In genomic region chr19:38554676-38555141, GRCh38 we compare ENCODE assay signal across 23 cellular contexts.
"Had no signal": no experiment of that assay in that cellular context is flagged by ENCODE, and none has a peak within 500 bp of the region (broad histone marks: within the 10 kb centered on the region; RNA-seq: fewer than 3 reads in every experiment).

No MANE protein-coding gene starts in this region.

- H3K27me3 ChIP-seq: ascending aorta, breast epithelium had no signal

- H3K4me1 ChIP-seq: ascending aorta, breast epithelium had no signal

- H3K9me3 ChIP-seq: ascending aorta, breast epithelium, suprapubic skin had no signal

- ATAC-seq: activated CD4-positive, CD25-positive, alpha-beta regulatory T cell treated with anti-CD3 and anti-CD28 coated beads, Interleukin-2, amount 50 U/mL, for 24 hours; activated naive CD8-positive, alpha-beta T cell treated with anti-CD3 and anti-CD28 coated beads, Interleukin-2, amount 50 U/mL, for 24 hours; right cardiac atrium; stimulated activated naive CD8-positive, alpha-beta T cell treated with anti-CD3 and anti-CD28 coated beads, Interleukin-15, Interleukin-2, amounts not matched to agents 100 U/mL and 50 U/mL, for 24 hours had no signal

- H3K4me3 ChIP-seq: ascending aorta, breast epithelium, skin epidermis, suprapubic skin had no signal

- H3K4me1 Mint-ChIP-seq: nephron had no signal

- H3K9me3 Mint-ChIP-seq: activated naive CD8-positive, alpha-beta T cell treated with anti-CD3 and anti-CD28 coated beads, Interleukin-2, amount 50 U/mL, for 24 hours; activated T-helper 1 cell treated with anti-CD3 and anti-CD28 coated beads, Interleukin-12 subunit alpha, Interleukin-12 subunit beta, Interleukin-2, Interleukin-4 antibody, amounts not matched to agents 30 ng/mL and 10 ng/mL and 1 ng/mL, durations not matched to agents 14 hours and 24 hours and 36 hours; dendritic cell treated with granulocyte-macrophage colony-stimulating factor and Interleukin-4, amounts not matched to agents 40 ng/mL and 50 ng/mL, for 4 days; nephron had no signal

- H3K27ac Mint-ChIP-seq: activated naive CD8-positive, alpha-beta T cell treated with anti-CD3 and anti-CD28 coated beads, Interleukin-2, amount 50 U/mL, for 24 hours; activated T-helper 1 cell treated with anti-CD3 and anti-CD28 coated beads, Interleukin-12 subunit alpha, Interleukin-12 subunit beta, Interleukin-2, Interleukin-4 antibody, amounts not matched to agents 30 ng/mL and 10 ng/mL and 1 ng/mL, durations not matched to agents 14 hours and 24 hours and 36 hours; dendritic cell treated with granulocyte-macrophage colony-stimulating factor and Interleukin-4, amounts not matched to agents 40 ng/mL and 50 ng/mL, for 4 days; nephron; progenitor cell of endocrine pancreas had no signal

- DNase-seq: activated CD4-positive, alpha-beta T cell treated with anti-CD3 and anti-CD28 coated beads, Interleukin-2, amount 50 U/mL, for 4 hours; activated CD8-positive, alpha-beta memory T cell treated with anti-CD3 and anti-CD28 coated beads, Interleukin-2, amount 50 U/mL, for 48 hours; activated naive CD4-positive, alpha-beta T cell; activated naive CD8-positive, alpha-beta T cell treated with anti-CD3 and anti-CD28 coated beads, Interleukin-2, amount 50 U/mL, for 24 hours; foreskin melanocyte; kidney glomerular epithelial cell; mesenchymal stem cell; occipital lobe; right cardiac atrium; stimulated activated CD4-positive, alpha-beta T cell treated with anti-CD3 and anti-CD28 coated beads, Interleukin-4, amount 100 ng/mL, for 4 hours; stimulated activated CD8-positive, alpha-beta memory T cell treated with anti-CD3 and anti-CD28 coated beads, Interleukin-4, amount 100 ng/mL, for 48 hours; stimulated activated naive CD8-positive, alpha-beta T cell treated with anti-CD3 and anti-CD28 coated beads, Interleukin-15, Interleukin-2, amounts not matched to agents 100 U/mL and 50 U/mL, for 24 hours; trophoblast cell had no signal

- H3K27ac ChIP-seq: ascending aorta, breast epithelium, epithelial cell of prostate, skin epidermis, suprapubic skin had no signal

- H3K36me3 ChIP-seq: ascending aorta, breast epithelium, suprapubic skin had no signal

- H3K4me3 Mint-ChIP-seq: activated naive CD8-positive, alpha-beta T cell treated with anti-CD3 and anti-CD28 coated beads, Interleukin-2, amount 50 U/mL, for 24 hours; activated T-helper 1 cell treated with anti-CD3 and anti-CD28 coated beads, Interleukin-12 subunit alpha, Interleukin-12 subunit beta, Interleukin-2, Interleukin-4 antibody, amounts not matched to agents 30 ng/mL and 10 ng/mL and 1 ng/mL, durations not matched to agents 14 hours and 24 hours and 36 hours; dendritic cell treated with granulocyte-macrophage colony-stimulating factor and Interleukin-4, amounts not matched to agents 40 ng/mL and 50 ng/mL, for 4 days; nephron had no signal
